ENCODE assay signal across 27 cellular contexts in genomic region chr12:82242729-82243128, GRCh38.
"Had no signal": no experiment of that assay in that cellular context is flagged by ENCODE, and none has a peak within 500 bp of the region (broad histone marks: within the 10 kb centered on the region; RNA-seq: fewer than 3 reads in every experiment).

No MANE protein-coding gene starts in this region.

- H3K4me3 ChIP-seq: PC-9 had no signal

- ATAC-seq: activated CD8-positive, alpha-beta memory T cell treated with anti-CD3 and anti-CD28 coated beads, Interleukin-2, amount 10 ng/mL, durations not matched to agents 7 days and 5 days; activated naive CD8-positive, alpha-beta T cell treated with anti-CD3 and anti-CD28 coated beads, Interleukin-2, amount 50 U/mL, for 24 hours; Right ventricle myocardium inferior had no signal

- H3K4me2 ChIP-seq: PC-9 had no signal

- DNase-seq: activated B cell treated with CpG ODN at 0.5 μM for 24 hours; activated CD4-positive, alpha-beta memory T cell treated with anti-CD3 and anti-CD28 coated beads, Interleukin-2, amount 10 ng/mL, durations not matched to agents 7 days and 5 days; activated CD4-positive, alpha-beta T cell treated with anti-CD3 and anti-CD28 coated beads for 4 hours; activated CD4-positive, alpha-beta T cell treated with anti-CD3 and anti-CD28 coated beads, Interleukin-2, amount 50 U/mL, for 1 hour; activated CD4-positive, CD25-positive, alpha-beta regulatory T cell treated with anti-CD3 and anti-CD28 coated beads, Interleukin-2, amount 50 U/mL, for 72 hours; activated CD8-positive, alpha-beta memory T cell treated with anti-CD3 and anti-CD28 coated beads for 24 hours; activated CD8-positive, alpha-beta memory T cell treated with anti-CD3 and anti-CD28 coated beads, Interleukin-2, amount 10 ng/mL, durations not matched to agents 7 days and 5 days; activated CD8-positive, alpha-beta memory T cell treated with anti-CD3 and anti-CD28 coated beads, Interleukin-2, amount 50 U/mL, for 48 hours; activated effector memory CD4-positive, alpha-beta T cell treated with Interleukin-2 at 50 U/mL for 16 hours; activated naive CD4-positive, alpha-beta T cell treated with anti-CD3 and anti-CD28 coated beads, Interleukin-2, amount 10 ng/mL, durations not matched to agents 7 days and 5 days; activated naive CD8-positive, alpha-beta T cell treated with anti-CD3 and anti-CD28 coated beads, Interleukin-2, amount 50 U/mL, for 24 hours; activated T-cell treated with anti-CD3 and anti-CD28 coated beads, Interleukin-2, amount 50 U/mL, for 48 hours; anterior cingulate cortex; NCI-H1105 treated with DMSO at 0.1 percent for 48 hours; NCI-H1436; NCI-H1694 treated with DMSO at 0.1 percent for 48 hours; NCI-H2029; NCI-H510A; NCI-H526; NCI-H748 treated with DMSO at 0.1 percent for 48 hours; PC-9; SIG-M5; SW 1271; T-helper 9 cell had no signal

- H3K27ac ChIP-seq: PC-9, RWPE1, VCaP had no signal

- H2AFZ ChIP-seq: PC-9 had no signal
